ENCODE assay signal across 1 cellular context in genomic region chr19:33767898-33768413, GRCh38.
TF ChIP-seq lines count a peak whose summit lies in the region.

No MANE protein-coding gene starts in this region.

TF ChIP-seq in HepG2, 621 proteins besides CTCF, POLR2A, EP300 and RAD21 (continued from another document and continues in another):
- TF ChIP-seq NFAT5 (CRISPR knock-in tag; IDR thresholded peaks at IDR 0.05) (peak; percentile 67; the same call in 1 of the 2 replicates), WIZ (CRISPR knock-in tag; IDR thresholded peaks at IDR 0.05) (peak; percentile 94), ARNTL (CRISPR knock-in tag; IDR thresholded peaks at IDR 0.05) (0 out of 2 replicates have a peak, but pooled peaks have one; percentile 52), ZNF770 (CRISPR knock-in tag; IDR thresholded peaks at IDR 0.05) (no peak), RXRA (CRISPR knock-in tag; IDR thresholded peaks at IDR 0.05) (no peak), ETV5 (CRISPR knock-in tag; IDR thresholded peaks at IDR 0.05; ENCODE audit: borderline replicate concordance) (peak; percentile 17; the same call in 1 of the 2 replicates), TSC22D2 (CRISPR knock-in tag; IDR thresholded peaks at IDR 0.05; ENCODE audit: borderline replicate concordance) (peak; percentile 86; the same call in 1 of the 2 replicates), ZNF709 (CRISPR knock-in tag; IDR thresholded peaks at IDR 0.05) (0 out of 2 replicates have a peak, but pooled peaks have one; percentile 36), ZSCAN21 (CRISPR knock-in tag; IDR thresholded peaks at IDR 0.05; ENCODE audit: borderline replicate concordance) (no peak), FOXK1 (CRISPR knock-in tag; IDR thresholded peaks at IDR 0.05; ENCODE audit: borderline replicate concordance, low read depth) (peak; percentile 19; the same call in 1 of the 2 replicates), EHMT2 (IDR thresholded peaks at IDR 0.05; ENCODE audit: borderline replicate concordance, low read depth, low read length) (peak; percentile 93; the same call in 1 of the 2 replicates), ZNF496 (CRISPR knock-in tag; IDR thresholded peaks at IDR 0.05; ENCODE audit: insufficient replicate concordance) (no peak), NKX3-1 (CRISPR knock-in tag; IDR thresholded peaks at IDR 0.05) (peak; percentile 80), TGIF2 (CRISPR knock-in tag; IDR thresholded peaks at IDR 0.05) (peak; percentile 81; the same call in 1 of the 2 replicates), RARA (CRISPR knock-in tag; IDR thresholded peaks at IDR 0.05) (peak; percentile 49), ZNF784 (CRISPR knock-in tag; IDR thresholded peaks at IDR 0.05; ENCODE audit: borderline replicate concordance) (no peak), ZBTB7A (CRISPR knock-in tag; IDR thresholded peaks at IDR 0.05) (0 out of 2 replicates have a peak, but pooled peaks have one; percentile 23), ZNF232 (CRISPR knock-in tag; IDR thresholded peaks at IDR 0.05; ENCODE audit: borderline replicate concordance) (peak; percentile 83; the same call in 1 of the 2 replicates), SMAD3 (CRISPR knock-in tag; IDR thresholded peaks at IDR 0.05) (peak; percentile 61; the same call in 1 of the 2 replicates), IKZF5 (CRISPR knock-in tag; IDR thresholded peaks at IDR 0.05) (no peak), TRAFD1 (CRISPR knock-in tag; IDR thresholded peaks at IDR 0.05; ENCODE audit: borderline replicate concordance) (no peak), ZNF12 (CRISPR knock-in tag; IDR thresholded peaks at IDR 0.05) (0 out of 2 replicates have a peak, but pooled peaks have one; percentile 26), ATAD3A (CRISPR knock-in tag; IDR thresholded peaks at IDR 0.05) (no peak), KLF11 (CRISPR knock-in tag; IDR thresholded peaks at IDR 0.05) (peak; percentile 81), XRCC5 (optimal IDR thresholded peaks at IDR 0.05; ENCODE audit: low read length) (peak; percentile 71), ZNF326 (CRISPR knock-in tag; IDR thresholded peaks at IDR 0.05; ENCODE audit: borderline replicate concordance) (no peak), ZNF101 (CRISPR knock-in tag; IDR thresholded peaks at IDR 0.05; ENCODE audit: borderline replicate concordance, low read depth) (no peak), ZNF644 (CRISPR knock-in tag; IDR thresholded peaks at IDR 0.05; ENCODE audit: low read depth) (no peak), ZNF597 (CRISPR knock-in tag; IDR thresholded peaks at IDR 0.05) (no peak), STAT5B (CRISPR knock-in tag; IDR thresholded peaks at IDR 0.05) (0 out of 2 replicates have a peak, but pooled peaks have one; percentile 30), AGO2 (optimal IDR thresholded peaks at IDR 0.05; ENCODE audit: low read depth, low read length) (no peak), ZFP36L2 (CRISPR knock-in tag; IDR thresholded peaks at IDR 0.05) (0 out of 2 replicates have a peak, but pooled peaks have one; percentile 52), PAF1 (CRISPR knock-in tag; IDR thresholded peaks at IDR 0.05) (no peak), ZNF891 (CRISPR knock-in tag; IDR thresholded peaks at IDR 0.05) (peak; percentile 44; the same call in 1 of the 2 replicates), ZNF839 (CRISPR knock-in tag; IDR thresholded peaks at IDR 0.05; ENCODE audit: borderline replicate concordance) (no peak), THAP11 (CRISPR knock-in tag; IDR thresholded peaks at IDR 0.05) (0 out of 2 replicates have a peak, but pooled peaks have one; percentile 36), FOXC1 (CRISPR knock-in tag; IDR thresholded peaks at IDR 0.05; ENCODE audit: borderline replicate concordance) (0 out of 2 replicates have a peak, but pooled peaks have one; percentile 40), NCOA1 (CRISPR knock-in tag; IDR thresholded peaks at IDR 0.05) (no peak), ZNF331 (CRISPR knock-in tag; IDR thresholded peaks at IDR 0.05) (peak; percentile 52; the same call in 1 of the 2 replicates), FOXA3 (CRISPR knock-in tag; IDR thresholded peaks at IDR 0.05) (no peak), ZNF564 (CRISPR knock-in tag; IDR thresholded peaks at IDR 0.05) (0 out of 2 replicates have a peak, but pooled peaks have one; percentile 37), GATAD2A (CRISPR knock-in tag; IDR thresholded peaks at IDR 0.05) (no peak), TFAP4 (IDR thresholded peaks at IDR 0.05; ENCODE audit: borderline replicate concordance, low read depth) (no peak), MXI1 (IDR thresholded peaks at IDR 0.05; ENCODE audit: borderline replicate concordance, low read depth, low read length) (0 out of 3 replicates have a peak, but pooled peaks have one; percentile 15), GATAD1 (CRISPR knock-in tag; IDR thresholded peaks at IDR 0.05) (peak; percentile 39; the same call in 1 of the 2 replicates), MLXIP (CRISPR knock-in tag; IDR thresholded peaks at IDR 0.05; ENCODE audit: borderline replicate concordance) (peak; percentile 59; the same call in 1 of the 2 replicates), GABPB1 (CRISPR knock-in tag; IDR thresholded peaks at IDR 0.05) (no peak), ZNF557 (CRISPR knock-in tag; IDR thresholded peaks at IDR 0.05) (peak; percentile 57; the same call in 1 of the 2 replicates), BRCA1 (CRISPR knock-in tag; IDR thresholded peaks at IDR 0.05) (peak; percentile 80; the same call in 1 of the 2 replicates), TERF1 (CRISPR knock-in tag; IDR thresholded peaks at IDR 0.05) (no peak), KDM1A (CRISPR knock-in tag; IDR thresholded peaks at IDR 0.05) (no peak)
